In the genomic region with DNA sequence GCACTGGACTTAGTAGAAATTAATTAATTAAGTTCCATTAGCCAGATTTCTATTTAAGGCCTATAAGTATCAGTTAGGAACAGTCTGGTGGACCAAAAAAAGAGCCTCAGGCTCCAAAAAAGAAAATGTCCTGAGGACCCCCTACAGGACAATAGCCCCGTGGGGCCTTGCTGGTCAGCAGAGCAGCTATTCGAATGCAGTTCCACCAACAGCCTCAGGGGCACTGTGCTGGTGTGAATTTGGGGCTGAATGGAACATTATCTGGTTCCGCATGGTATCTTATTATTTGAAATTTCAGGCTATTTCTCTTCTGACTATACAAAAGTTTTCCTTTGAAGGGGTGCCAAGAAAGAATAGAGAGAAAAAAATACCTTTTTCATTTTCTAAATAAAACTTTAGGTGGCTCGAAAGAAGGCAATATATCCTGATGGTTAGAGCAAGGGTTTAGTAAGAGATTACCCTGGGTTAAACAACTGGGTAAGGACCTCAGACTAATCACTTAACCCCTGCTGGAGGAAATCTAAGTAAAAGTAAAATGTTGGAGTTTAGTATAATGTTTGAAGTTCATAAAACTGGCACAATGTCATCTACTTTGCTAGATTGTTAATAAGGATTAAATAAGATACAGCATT, we compare ENCODE assay signal across 9 cellular contexts.
A peak's percentile ranks its signal among the peaks of the same experiment; 100 is the strongest.
DNase-seq lines count a peak whose midpoint lies in the region; ATAC-seq and TF ChIP-seq lines count a peak whose summit lies in the region.
"Had no signal": no experiment of that assay in that cellular context is flagged by ENCODE, and none has a peak within 500 bp of the region (broad histone marks: within the 10 kb centered on the region; RNA-seq: fewer than 3 reads in every experiment).

No MANE protein-coding gene starts in this region.

- H3K4me3 ChIP-seq in choroid plexus epithelial cell (ENCODE audit: low read depth, low read length) = no peak overlapping the region

- TF ChIP-seq CTCF in LNCAP (IDR thresholded peaks at IDR 0.05) (peak; percentile 38; the same call in 1 of the 2 replicates), choroid plexus epithelial cell (conservative IDR thresholded peaks at IDR 0.05; ENCODE audit: low read depth, low read length) (peak; percentile 67), progenitor cell of endocrine pancreas (IDR thresholded peaks at IDR 0.05; ENCODE audit: unreplicated experiment) (peak; percentile 71)

- peak; percentile 6 for DNase-seq in NCI-H2227 (lab: John Stamatoyannopoulos, UW; ENCODE audit: unreplicated experiment)
- DNase-seq in NCI-H2227 treated with DMSO at 0.1 percent for 48 hours (lab: John Stamatoyannopoulos, UW) = no peak
- peak; percentile 35 for DNase-seq in choroid plexus epithelial cell (ENCODE audit: low read depth)
- DNase-seq in progenitor cell of endocrine pancreas (ENCODE audit: low spot score, unreplicated experiment) = no peak
- no peak for DNase-seq in GM03348 (ENCODE audit: low spot score)
- DNase-seq: activated CD4-positive, alpha-beta memory T cell treated with anti-CD3 and anti-CD28 coated beads for 36 hours had no signal

- peaks cover under 1% of the 10 kb centered on the region for H3K27me3 Mint-ChIP-seq in progenitor cell of endocrine pancreas

- H3K36me3 Mint-ChIP-seq in progenitor cell of endocrine pancreas (ENCODE audit: insufficient read depth) = no peaks in the 10 kb centered on the region
- H3K36me3 Mint-ChIP-seq: activated CD4-positive, alpha-beta memory T cell treated with anti-CD3 and anti-CD28 coated beads for 36 hours had no signal

- no peak overlapping the region for H3K27ac Mint-ChIP-seq in progenitor cell of endocrine pancreas
- H3K27ac Mint-ChIP-seq: activated CD4-positive, alpha-beta memory T cell treated with anti-CD3 and anti-CD28 coated beads for 36 hours had no signal

- peaks cover 21% of the 10 kb centered on the region for H3K4me1 Mint-ChIP-seq in progenitor cell of endocrine pancreas (ENCODE audit: low read depth)

- H3K9me3 Mint-ChIP-seq in progenitor cell of endocrine pancreas (ENCODE audit: low read depth) = no peaks in the 10 kb centered on the region
- H3K9me3 Mint-ChIP-seq: activated CD4-positive, alpha-beta memory T cell treated with anti-CD3 and anti-CD28 coated beads for 36 hours had no signal

- H3K4me3 Mint-ChIP-seq in progenitor cell of endocrine pancreas (ENCODE audit: low read depth) = no peak overlapping the region
- H3K4me3 Mint-ChIP-seq: activated CD4-positive, alpha-beta memory T cell treated with anti-CD3 and anti-CD28 coated beads for 36 hours had no signal

- ATAC-seq in HG03196 (IDR thresholded peaks at IDR 0.05; ENCODE audit: unreplicated experiment) (no peak), HG03432 (IDR thresholded peaks at IDR 0.05; ENCODE audit: unreplicated experiment) (no peak)

Comparison
In these comparisons a context has a peak if more than half of its experiments do, and no peak if none do; other contexts are left out.
1. DNase-seq: peak in NCI-H2227 (single experiment) and choroid plexus epithelial cell (single experiment); none in NCI-H2227 treated with DMSO at 0.1 percent for 48 hours (single experiment), progenitor cell of endocrine pancreas (single experiment) and GM03348 (single experiment).
2. Peak in every context shown above with its lines, with median percentiles within 50 percentile points of each other: CTCF ChIP-seq.